In genomic region chr6:87573307-87574024, GRCh38 we compare ENCODE assay signal across 25 cellular contexts. TPM values are rescaled to one million over a fixed set of nuclear protein-coding genes. Genes with fewer than 3 reads are reported as not detected.
DNase-seq lines count a peak whose midpoint lies in the region; ATAC-seq and TF ChIP-seq lines count a peak whose summit lies in the region.
"Had no signal": no experiment of that assay in that cellular context is flagged by ENCODE, and none has a peak within 500 bp of the region (broad histone marks: within the 10 kb centered on the region; RNA-seq: fewer than 3 reads in every experiment).

No MANE protein-coding gene starts in this region.

- H3K27ac ChIP-seq in CD4-positive, CD25-positive, alpha-beta regulatory T cell (ENCODE audit: insufficient read depth, low read length, poor library complexity, severe bottlenecking) = no peak overlapping the region
- H3K27ac ChIP-seq in MM.1S (ENCODE audit: low read length) = peak overlapping the region; percentile 64
- H3K27ac ChIP-seq: colonic mucosa, pancreas, transverse colon had no signal

- peaks cover 34% of the 10 kb centered on the region for H3K4me1 Mint-ChIP-seq in T-helper 2 cell treated with Interferon-gamma antibody and Interleukin-4, amounts not matched to agents 5 μg/mL and 100 μg/mL, for 36 hours (ENCODE audit: low read depth)
- H3K4me1 Mint-ChIP-seq in CD4-positive, CD25-positive, alpha-beta regulatory T cell = peaks cover 42 to 69% (median 50%) of the 10 kb centered on the region in 4 donors
- peaks cover 36% of the 10 kb centered on the region for H3K4me1 Mint-ChIP-seq in endothelial cell (ENCODE audit: unreplicated experiment)

- H3K9ac ChIP-seq in MM.1S (ENCODE audit: low read length) = no peak overlapping the region

- no peak overlapping the region for H2AFZ ChIP-seq in MM.1S (ENCODE audit: low read length)

- no peaks in the 10 kb centered on the region for H4K20me1 ChIP-seq in MM.1S (ENCODE audit: insufficient read depth, low read length)

- H3K27ac Mint-ChIP-seq in T-helper 2 cell treated with Interferon-gamma antibody and Interleukin-4, amounts not matched to agents 5 μg/mL and 100 μg/mL, for 36 hours = peak overlapping the region; percentile 58
- H3K27ac Mint-ChIP-seq in CD4-positive, CD25-positive, alpha-beta regulatory T cell = peak overlapping the region; percentile 9 to 53 (median 12)
- peak overlapping the region; percentile 84 for H3K27ac Mint-ChIP-seq in endothelial cell (ENCODE audit: unreplicated experiment)

- no peak overlapping the region for H3K4me3 ChIP-seq in CD4-positive, CD25-positive, alpha-beta regulatory T cell (ENCODE audit: low read depth, low read length)
- peak overlapping the region; percentile 13; the same call in 1 of the 2 replicates for H3K4me3 ChIP-seq in MM.1S (ENCODE audit: low read length)
- H3K4me3 ChIP-seq: colonic mucosa, MG63, pancreas, transverse colon had no signal

- no peaks in the 10 kb centered on the region for H3K9me3 ChIP-seq in CD4-positive, CD25-positive, alpha-beta regulatory T cell (ENCODE audit: control insufficient read depth in 2 of 2, low read length in 2 of 2)
- no peaks in the 10 kb centered on the region for H3K9me3 ChIP-seq in MM.1S (replicated peaks; ENCODE audit: insufficient read depth, low read length)
- H3K9me3 ChIP-seq: BE2C, colonic mucosa, MG63, pancreas, transverse colon had no signal

- peaks cover 13% of the 10 kb centered on the region for H3F3A ChIP-seq in MM.1S (ENCODE audit: insufficient read depth, low read length)

- H3K36me3 ChIP-seq in CD4-positive, CD25-positive, alpha-beta regulatory T cell (ENCODE audit: control insufficient read depth, insufficient read depth, low read length) = peaks cover 8% of the 10 kb centered on the region
- no peaks in the 10 kb centered on the region for H3K36me3 ChIP-seq in MM.1S (replicated peaks; ENCODE audit: insufficient read depth, low read length)
- H3K36me3 ChIP-seq: BE2C, colonic mucosa, pancreas, transverse colon had no signal

- H3K9me2 ChIP-seq in MM.1S (replicated peaks; ENCODE audit: insufficient read depth, low read length) = no peaks in the 10 kb centered on the region

- peak overlapping the region; percentile 38 for H3K4me3 Mint-ChIP-seq in T-helper 2 cell treated with Interferon-gamma antibody and Interleukin-4, amounts not matched to agents 5 μg/mL and 100 μg/mL, for 36 hours
- peak overlapping the region in 3 of 4 donors; percentile 35 to 77 (median 54) for H3K4me3 Mint-ChIP-seq in CD4-positive, CD25-positive, alpha-beta regulatory T cell
- peak overlapping the region; percentile 42 for H3K4me3 Mint-ChIP-seq in endothelial cell (ENCODE audit: unreplicated experiment)
- H3K4me3 Mint-ChIP-seq: activated naive CD8-positive, alpha-beta T cell treated with anti-CD3 and anti-CD28 coated beads, Interleukin-2, amount 10 ng/mL, durations not matched to agents 7 days and 5 days had no signal

- H3K36me3 Mint-ChIP-seq in T-helper 2 cell treated with Interferon-gamma antibody and Interleukin-4, amounts not matched to agents 5 μg/mL and 100 μg/mL, for 36 hours (ENCODE audit: low read depth) = peaks cover 37% of the 10 kb centered on the region
- H3K36me3 Mint-ChIP-seq in CD4-positive, CD25-positive, alpha-beta regulatory T cell = peaks cover 20% of the 10 kb centered on the region
- peaks cover 26% of the 10 kb centered on the region for H3K36me3 Mint-ChIP-seq in endothelial cell (ENCODE audit: low read depth, unreplicated experiment)

- H3K4me1 ChIP-seq in CD4-positive, CD25-positive, alpha-beta regulatory T cell (ENCODE audit: control insufficient read depth, insufficient read depth, low read length, poor library complexity, severe bottlenecking) = peaks cover 23% of the 10 kb centered on the region
- peaks cover 34% of the 10 kb centered on the region for H3K4me1 ChIP-seq in MM.1S (ENCODE audit: low read length)
- H3K4me1 ChIP-seq: BE2C, colonic mucosa had no signal

- H3K27me3 Mint-ChIP-seq in T-helper 2 cell treated with Interferon-gamma antibody and Interleukin-4, amounts not matched to agents 5 μg/mL and 100 μg/mL, for 36 hours (ENCODE audit: low read depth) = no peaks in the 10 kb centered on the region
- H3K27me3 Mint-ChIP-seq in CD4-positive, CD25-positive, alpha-beta regulatory T cell = no peaks in the 10 kb centered on the region
- H3K27me3 Mint-ChIP-seq in endothelial cell (ENCODE audit: unreplicated experiment) = peaks cover 8% of the 10 kb centered on the region
- H3K27me3 Mint-ChIP-seq: activated naive CD8-positive, alpha-beta T cell treated with anti-CD3 and anti-CD28 coated beads, Interleukin-2, amount 10 ng/mL, durations not matched to agents 7 days and 5 days; brain had no signal

- no peak for DNase-seq in T-helper 2 cell treated with Interferon-gamma antibody and Interleukin-4, amounts not matched to agents 5 μg/mL and 100 μg/mL, for 36 hours (ENCODE audit: low spot score)
- DNase-seq in T-helper 2 cell = no peak
- no peak for DNase-seq in CD4-positive, CD25-positive, alpha-beta regulatory T cell
- DNase-seq in MM.1S = no peak
- no peak for DNase-seq in endothelial cell (ENCODE audit: low spot score)
- DNase-seq in NAMALWA (ENCODE audit: low spot score) = no peak
- DNase-seq: 8988T; activated CD4-positive, CD25-positive, alpha-beta regulatory T cell; activated CD8-positive, alpha-beta memory T cell treated with anti-CD3 and anti-CD28 coated beads, Interleukin-2, amount 50 U/mL, for 4 hours; activated naive CD8-positive, alpha-beta T cell treated with anti-CD3 and anti-CD28 coated beads, Interleukin-2, amount 10 ng/mL, durations not matched to agents 7 days and 5 days; BE2C; colonic mucosa; HCEC 1CT; head of caudate nucleus; left ventricle myocardium superior; MG63; NCI-H187; NCI-H82; pancreas; stimulated activated CD4-positive, alpha-beta T cell treated with anti-CD3 and anti-CD28 coated beads, Interleukin-1b, Interleukin-23, amount 100 ng/mL, for 48 hours; stimulated activated naive CD4-positive, alpha-beta T cell treated with Interleukin-2 at 50 U/mL for 16 hours; transverse colon had no signal

- H3K79me2 ChIP-seq in MM.1S (ENCODE audit: low read length) = peaks cover 87% of the 10 kb centered on the region

- no peak for TF ChIP-seq CTCF in MM.1S (IDR thresholded peaks at IDR 0.05; ENCODE audit: low read length)
- TF ChIP-seq CTCF in endothelial cell (IDR thresholded peaks at IDR 0.05; ENCODE audit: unreplicated experiment) = no peak

- no peak for ATAC-seq in CD4-positive, CD25-positive, alpha-beta regulatory T cell (ENCODE audit: low read depth in 2 of 2)
- ATAC-seq in GM21390 (IDR thresholded peaks at IDR 0.05; ENCODE audit: unreplicated experiment) (no peak), GM18907 (IDR thresholded peaks at IDR 0.05; ENCODE audit: unreplicated experiment) (no peak)

- H3K27me3 ChIP-seq in CD4-positive, CD25-positive, alpha-beta regulatory T cell (ENCODE audit: control insufficient read depth, insufficient read depth, low read length) = no peaks in the 10 kb centered on the region
- no peaks in the 10 kb centered on the region for H3K27me3 ChIP-seq in MM.1S (replicated peaks; ENCODE audit: insufficient read depth, low read length)
- H3K27me3 ChIP-seq: BE2C, colonic mucosa, MG63, pancreas, transverse colon had no signal

- H3K9me3 Mint-ChIP-seq in T-helper 2 cell treated with Interferon-gamma antibody and Interleukin-4, amounts not matched to agents 5 μg/mL and 100 μg/mL, for 36 hours = peaks cover 4% of the 10 kb centered on the region
- peaks cover 0 to 3% (median 0%) of the 10 kb centered on the region in 7 donors for H3K9me3 Mint-ChIP-seq in CD4-positive, CD25-positive, alpha-beta regulatory T cell
- H3K9me3 Mint-ChIP-seq in endothelial cell (ENCODE audit: unreplicated experiment) = no peaks in the 10 kb centered on the region
- H3K9me3 Mint-ChIP-seq: brain had no signal

- H3K4me2 ChIP-seq in MM.1S (ENCODE audit: low read depth, low read length) = peak overlapping the region; percentile 65

RNA-seq across cellular contexts. Expression of gene RARS2, which starts 16.3 kb away (rescaled TPM):
- total RNA-seq in CD4-positive, CD25-positive, alpha-beta regulatory T cell = 34.0 TPM
- polyA plus RNA-seq in CD4-positive, CD25-positive, alpha-beta regulatory T cell = 10 to 100 TPM; 34.8 to 44.7 (median 42.8) TPM
- total RNA-seq in endothelial cell (ENCODE audit: unreplicated experiment) = 45.8 TPM

RNA-seq across cellular contexts. Expression of gene ORC3, which starts 16.5 kb away (rescaled TPM):
- total RNA-seq in CD4-positive, CD25-positive, alpha-beta regulatory T cell = 17.8 TPM
- polyA plus RNA-seq in CD4-positive, CD25-positive, alpha-beta regulatory T cell = 10 to 100 TPM; 32.2 to 49.3 (median 40.3) TPM
- 22.5 TPM for total RNA-seq in endothelial cell (ENCODE audit: unreplicated experiment)

Comparison
In these comparisons a context has a peak if more than half of its experiments do, and no peak if none do; other contexts are left out.
1. H3K27ac Mint-ChIP-seq: peak in every context shown above with its lines; median percentile 84 in endothelial cell; 58 in T-helper 2 cell treated with Interferon-gamma antibody and Interleukin-4, amounts not matched to agents 5 μg/mL and 100 μg/mL, for 36 hours; 12 in CD4-positive, CD25-positive, alpha-beta regulatory T cell.